Comparison of ENCODE assay signal across 8 cellular contexts in the genomic region with DNA sequence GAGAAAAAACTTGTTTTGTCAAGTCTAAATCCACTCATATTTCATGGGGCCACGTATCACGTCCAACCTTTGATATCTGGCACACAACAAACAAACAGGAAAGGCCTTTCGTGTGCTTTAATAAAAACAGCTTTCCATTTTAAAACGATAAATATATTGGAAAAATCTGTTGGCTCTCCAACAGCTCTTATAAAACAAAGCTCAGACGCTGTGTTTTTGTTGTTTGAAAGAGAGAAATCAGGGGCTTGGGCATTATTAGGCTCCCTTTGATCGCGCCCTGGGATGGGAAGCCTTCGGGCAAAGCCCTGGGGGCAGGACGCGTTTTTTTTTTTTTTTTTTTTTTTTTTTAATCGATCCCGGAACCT. TPM values are rescaled to one million over a fixed set of nuclear protein-coding genes. Genes with fewer than 3 reads are reported as not detected.
DNase-seq lines count a peak whose midpoint lies in the region; ATAC-seq and TF ChIP-seq lines count a peak whose summit lies in the region.

No MANE protein-coding gene starts in this region.

- H3K9me3 ChIP-seq in AG04450 (ENCODE audit: control insufficient read depth, insufficient read depth, low read length) (peaks cover 8% of the 10 kb centered on the region), HUES64 (ENCODE audit: insufficient read depth, low read depth, low read length) (peaks cover 20% of the 10 kb centered on the region), mucosa of rectum (ENCODE audit: control insufficient read depth in 2 of 2, low read length in 2 of 2) (no peaks in the 10 kb centered on the region)

- CTCF ChIA-PET in AG04450 (lab: Charles Lee) = interaction anchor here (0.6 to 0.7 kb wide), 3 partner anchors 64 to 696 kb away, joined by 4 to 8 read pairs (median 5); no protein-coding TSS in a partner anchor

- H3K9ac ChIP-seq in HUES64 (ENCODE audit: low read depth, low read length) = peak overlapping the region; percentile 45; the same call in 1 of the 2 replicates
- H3K9ac ChIP-seq in mucosa of rectum (ENCODE audit: low read depth in 1 of 2, low read length in 2 of 2) = peak overlapping the region in 1 of 2 donors; percentile 12

- peak overlapping the region; percentile 82 for H3K27ac Mint-ChIP-seq in central memory CD8-positive, alpha-beta T cell (ENCODE audit: low read depth)

- H3K36me3 Mint-ChIP-seq in central memory CD8-positive, alpha-beta T cell (ENCODE audit: insufficient read depth) = no peaks in the 10 kb centered on the region

- H3K27me3 ChIP-seq in AG04450 (ENCODE audit: control insufficient read depth, insufficient read depth, low read length) = no peaks in the 10 kb centered on the region
- no peaks in the 10 kb centered on the region for H3K27me3 ChIP-seq in HUES64 (ENCODE audit: insufficient read depth, low read length)
- no peaks in the 10 kb centered on the region for H3K27me3 ChIP-seq in mucosa of rectum (ENCODE audit: control insufficient read depth in 2 of 2, insufficient read depth in 2 of 2, low read length in 2 of 2)

- peaks cover 32% of the 10 kb centered on the region for H3K4me1 ChIP-seq in HUES64 (ENCODE audit: insufficient read depth, low read length)
- peaks cover 0 to 13% of the 10 kb centered on the region in 2 donors for H3K4me1 ChIP-seq in mucosa of rectum (ENCODE audit: control insufficient read depth in 2 of 2, insufficient read depth in 2 of 2, low read length in 2 of 2)

- H3K27ac ChIP-seq in AG04450 (ENCODE audit: low read depth, low read length) = peak overlapping the region; percentile 80
- H3K27ac ChIP-seq in HUES64 (ENCODE audit: low read depth, low read length) = peak overlapping the region; percentile 89
- peak overlapping the region in 1 of 2 donors; percentile 71 for H3K27ac ChIP-seq in mucosa of rectum (ENCODE audit: low read depth in 2 of 2, low read length in 2 of 2)

- peaks cover 8% of the 10 kb centered on the region for H3K9me3 Mint-ChIP-seq in central memory CD8-positive, alpha-beta T cell

- DNase-seq in AG04450 (ENCODE audit: low read depth, low spot score) = no peak
- no peak for DNase-seq in central memory CD8-positive, alpha-beta T cell (ENCODE audit: low spot score in 2 of 2)
- DNase-seq in stimulated activated CD4-positive, alpha-beta T cell treated with anti-CD3 and anti-CD28 coated beads, Interleukin-2, amount 100 ng/mL, for 24 hours = no peak
- no peak for DNase-seq in HK-2 (ENCODE audit: unreplicated experiment)
- DNase-seq in A172 (ENCODE audit: low spot score) = no peak

- peak overlapping the region; percentile 91 for H3K4me3 Mint-ChIP-seq in central memory CD8-positive, alpha-beta T cell

- POLR2A ChIA-PET in AG04450 (lab: Yijun Ruan, JAX) = interaction anchor here (0.7 kb wide), 5 partner anchors 32 to 891 kb away, joined by 3 to 11 read pairs (median 6); no protein-coding TSS in a partner anchor

- 9% methylated on average over 12 of the region's 12 CpGs for WGBS in HUES64

- H3K4me3 ChIP-seq in AG04450 (ENCODE audit: low read depth, low read length) (peak overlapping the region; percentile 53), HUES64 (ENCODE audit: low read length) (peak overlapping the region; percentile 59), mucosa of rectum (ENCODE audit: low read length in 2 of 2) (peak overlapping the region; percentile 40 to 48)

- H3K4me1 Mint-ChIP-seq in central memory CD8-positive, alpha-beta T cell = peaks cover 12% of the 10 kb centered on the region

- H3K27me3 Mint-ChIP-seq in central memory CD8-positive, alpha-beta T cell = no peaks in the 10 kb centered on the region

- TF ChIP-seq CTCF in AG04450 (IDR thresholded peaks at IDR 0.05; ENCODE audit: low read depth, low read length) = no peak

- H3K36me3 ChIP-seq in HUES64 (ENCODE audit: insufficient read depth, low read length) = peaks cover 25% of the 10 kb centered on the region
- no peaks in the 10 kb centered on the region for H3K36me3 ChIP-seq in mucosa of rectum (ENCODE audit: control insufficient read depth in 2 of 2, insufficient read depth in 2 of 2, low read length in 2 of 2)

- no peak for ATAC-seq in central memory CD8-positive, alpha-beta T cell (replicated peaks; ENCODE audit: extremely low read depth, poor library complexity, severe bottlenecking)
- ATAC-seq in GM21423 (IDR thresholded peaks at IDR 0.05; ENCODE audit: unreplicated experiment) = no peak

RNA-seq across cellular contexts. Expression of a gene that starts 0.4 kb away (rescaled TPM):
- 19.5 and 23.5 TPM in 2 replicates for polyA plus RNA-seq in AG04450 (2011; rRNA removed)
- 21.7 and 30.1 TPM in 2 replicates for polyA minus RNA-seq in AG04450 (2011; rRNA and poly(A)+ RNA removed)
- 46.4 TPM for polyA plus RNA-seq in HUES64 (2013, experiment 1 of 2)
- 49.8 TPM for polyA plus RNA-seq in HUES64 (2013, experiment 2 of 2)
- total RNA-seq in A172 (2014; rRNA removed; shearing (Covaris generic)) = 9.9 and 10.8 TPM in 2 replicates
